ENCODE assay signal across 8 cellular contexts in genomic region chr9:131677051-131677444, GRCh38.
DNase-seq lines count a peak whose midpoint lies in the region; ATAC-seq and TF ChIP-seq lines count a peak whose summit lies in the region.

No MANE protein-coding gene starts in this region.

- H3K4me1 Mint-ChIP-seq in Caco-2 (ENCODE audit: low read depth, unreplicated experiment) = peaks cover 24% of the 10 kb centered on the region

- no peak overlapping the region for H3K4me3 ChIP-seq in Caco-2 (ENCODE audit: low read depth, low read length)
- no peak overlapping the region for H3K4me3 ChIP-seq in RWPE2 (ENCODE audit: severe bottlenecking)
- peak overlapping the region; percentile 56 for H3K4me3 ChIP-seq in endocrine pancreas (ENCODE audit: control insufficient read depth, insufficient read depth, low read length)
- H3K4me3 ChIP-seq in trophoblast cell (ENCODE audit: low read depth, low read length) = no peak overlapping the region

- no peaks in the 10 kb centered on the region for H3K27me3 ChIP-seq in Caco-2 (replicated peaks; ENCODE audit: control insufficient read depth, insufficient read depth, low read length)
- no peaks in the 10 kb centered on the region for H3K27me3 ChIP-seq in RWPE2 (ENCODE audit: insufficient read depth, poor library complexity, severe bottlenecking)
- no peaks in the 10 kb centered on the region for H3K27me3 ChIP-seq in endocrine pancreas (ENCODE audit: control insufficient read depth, insufficient read depth, low read length)
- H3K27me3 ChIP-seq in trophoblast cell (ENCODE audit: insufficient read depth, low read length) = no peaks in the 10 kb centered on the region

- H3K4ac ChIP-seq in trophoblast cell (ENCODE audit: low read depth, low read length) = peak overlapping the region; percentile 31

- H3K4me1 ChIP-seq in Caco-2 = peaks cover 21% of the 10 kb centered on the region
- peaks cover 38% of the 10 kb centered on the region for H3K4me1 ChIP-seq in RWPE2 (ENCODE audit: insufficient read depth, poor library complexity, severe bottlenecking)
- peaks cover 13% of the 10 kb centered on the region for H3K4me1 ChIP-seq in endocrine pancreas (ENCODE audit: control insufficient read depth, insufficient read depth, low read length)
- H3K4me1 ChIP-seq in trophoblast cell (ENCODE audit: control insufficient read depth in 1 of 2, insufficient read depth in 2 of 2, low read length in 2 of 2) = peaks cover 47 to 62% of the 10 kb centered on the region in 2 experiments

- H3K4me2 ChIP-seq in trophoblast cell (ENCODE audit: low read length) = no peak overlapping the region

- H2AK5ac ChIP-seq in trophoblast cell (ENCODE audit: low read length) = peak overlapping the region; percentile 56

- peak overlapping the region; percentile 79 for H2BK120ac ChIP-seq in trophoblast cell (ENCODE audit: insufficient read depth, low read length, poor library complexity)

- no peak overlapping the region for H3K23ac ChIP-seq in trophoblast cell (ENCODE audit: low read length)

- H2BK5ac ChIP-seq in trophoblast cell (ENCODE audit: low read depth, low read length, poor library complexity) = peak overlapping the region; percentile 86

- POLR2A ChIA-PET in Caco-2 (lab: Charles Lee) = interaction anchor here (0.7 kb wide), 1 partner anchor 35 kb away, joined by 3 read pairs; no protein-coding TSS in a partner anchor

- H3K27ac Mint-ChIP-seq in Caco-2 (ENCODE audit: unreplicated experiment) = peak overlapping the region; percentile 56

- no peaks in the 10 kb centered on the region for H3K36me3 ChIP-seq in Caco-2 (ENCODE audit: control insufficient read depth, insufficient read depth, low read length)
- H3K36me3 ChIP-seq in RWPE2 (ENCODE audit: low read depth) = no peaks in the 10 kb centered on the region
- H3K36me3 ChIP-seq in endocrine pancreas (ENCODE audit: control insufficient read depth, insufficient read depth, low read length) = no peaks in the 10 kb centered on the region
- H3K36me3 ChIP-seq in trophoblast cell (ENCODE audit: control insufficient read depth in 1 of 2, insufficient read depth in 2 of 2, low read length in 2 of 2) = peaks cover 2 to 4% of the 10 kb centered on the region in 2 experiments

- H3K79me1 ChIP-seq in trophoblast cell (ENCODE audit: low read length) = peaks cover 43% of the 10 kb centered on the region

- ATAC-seq in RWPE2 (ENCODE audit: low read depth) = no peak
- ATAC-seq in GM19023 (IDR thresholded peaks at IDR 0.05; ENCODE audit: unreplicated experiment) = no peak
- no peak for ATAC-seq in GM19328 (IDR thresholded peaks at IDR 0.05; ENCODE audit: unreplicated experiment)
- no peak for ATAC-seq in GM18867 (IDR thresholded peaks at IDR 0.05; ENCODE audit: unreplicated experiment)

- DNase-seq in Caco-2 (no peak), RWPE2 (ENCODE audit: low spot score) (no peak), trophoblast cell (peak in 1 of 2 donors; percentile 29), inferior parietal cortex (ENCODE audit: extremely low spot score) (no peak)

- H3K9ac ChIP-seq in endocrine pancreas (ENCODE audit: control insufficient read depth, insufficient read depth, low read length) = no peak overlapping the region
- no peak overlapping the region for H3K9ac ChIP-seq in trophoblast cell (ENCODE audit: low read length)

- TF ChIP-seq CTCF in Caco-2 (IDR thresholded peaks at IDR 0.05; ENCODE audit: insufficient read depth in 1 of 2, low read depth in 1 of 2, low read length in 1 of 2, severe bottlenecking in 1 of 2, unreplicated experiment in 1 of 2) = no peak
- TF ChIP-seq CTCF in RWPE2 (IDR thresholded peaks at IDR 0.05; ENCODE audit: poor library complexity, severe bottlenecking) = no peak

- whole genome bisulfite sequencing in trophoblast cell (ENCODE audit: extremely low coverage, insufficient coverage, insufficient read length) = no CpG with 5 or more reads among the region's 4 CpGs

- no peaks in the 10 kb centered on the region for H3K27me3 Mint-ChIP-seq in Caco-2 (ENCODE audit: insufficient read depth, unreplicated experiment)

- H3K79me2 ChIP-seq in trophoblast cell (ENCODE audit: control insufficient read depth, insufficient read depth, low read length, poor library complexity) = peaks cover 19% of the 10 kb centered on the region

- no peaks in the 10 kb centered on the region for H3K9me3 Mint-ChIP-seq in Caco-2 (ENCODE audit: unreplicated experiment)

- no peak overlapping the region for H4K12ac ChIP-seq in trophoblast cell (ENCODE audit: low read depth, low read length)

- H3K9me3 ChIP-seq in Caco-2 (no peaks in the 10 kb centered on the region), RWPE2 (ENCODE audit: severe bottlenecking) (no peaks in the 10 kb centered on the region), endocrine pancreas (ENCODE audit: control insufficient read depth, low read length) (no peaks in the 10 kb centered on the region), trophoblast cell (ENCODE audit: insufficient read depth, low read depth, low read length) (peaks cover 2% of the 10 kb centered on the region)

- peak overlapping the region; percentile 70 for H3K27ac ChIP-seq in RWPE2 (ENCODE audit: poor library complexity, severe bottlenecking)
- H3K27ac ChIP-seq in trophoblast cell (ENCODE audit: low read depth, low read length) = peak overlapping the region; percentile 87

- H4K91ac ChIP-seq in trophoblast cell (ENCODE audit: low read depth, low read length) = no peak overlapping the region

- H4K8ac ChIP-seq in trophoblast cell (ENCODE audit: low read depth, low read length) = peak overlapping the region; percentile 39

- BruUV-seq in Caco-2 (replicated peaks; lab: Mats Ljungman, UMichigan) = no TSS peak

- no peak overlapping the region for H3K18ac ChIP-seq in trophoblast cell (ENCODE audit: low read length)

- H3K36me3 Mint-ChIP-seq in Caco-2 (ENCODE audit: insufficient read depth, unreplicated experiment) = no peaks in the 10 kb centered on the region

- H3K14ac ChIP-seq in trophoblast cell (ENCODE audit: low read length) = peak overlapping the region; percentile 64

- CTCF ChIA-PET in Caco-2 (lab: Charles Lee) = no interaction called here

- intact Hi-C loops in Caco-2 (cut with micrococcal nuclease; ENCODE audit: unreplicated experiment) = no loop called here

- peak overlapping the region; percentile 47 for H2BK12ac ChIP-seq in trophoblast cell (ENCODE audit: low read length)

- H2AFZ ChIP-seq in trophoblast cell (ENCODE audit: insufficient read depth, low read length, poor library complexity) = no peak overlapping the region

- no peak overlapping the region for H3K4me3 Mint-ChIP-seq in Caco-2 (ENCODE audit: unreplicated experiment)
